In genomic region chr2:230924470-230925341, GRCh38 we compare ENCODE assay signal across 1 cellular context.
TF ChIP-seq lines count a peak whose summit lies in the region.

Gene GPR55, minus strand, starts transcription at chr2:230925242. Its CDS starts 14,280 bp downstream, at chr2:230910962.

TF ChIP-seq in K562, 482 proteins besides CTCF, POLR2A, EP300 and RAD21 (continued from another document):
- no peak for TF ChIP-seq UBTF (IDR thresholded peaks at IDR 0.05; ENCODE audit: borderline replicate concordance in 1 of 2, low read depth in 2 of 2, low read length in 2 of 2)
